8 cellular contexts compared by ENCODE assay signal in genomic region chr17:1087381-1088241, GRCh38.
DNase-seq lines count a peak whose midpoint lies in the region; ATAC-seq and TF ChIP-seq lines count a peak whose summit lies in the region.

No MANE protein-coding gene starts in this region.

- no peaks in the 10 kb centered on the region for H3K27me3 ChIP-seq in aorta (ENCODE audit: control insufficient read depth in 1 of 2, insufficient read depth in 2 of 2, low read length in 1 of 2)

- WGBS in mesodermal cell (ENCODE audit: insufficient coverage in 2 of 2), 2 experiments: 68 to 72% methylated on average over 27 to 33 of the region's 35 CpGs
- 7 to 13% methylated on average over 34 to 35 of the region's 35 CpGs for WGBS in aorta, 2 donors
- 28 to 37% methylated on average over 31 to 35 of the region's 35 CpGs for WGBS in lower leg skin, 2 donors

- DNase-seq in ELR (ENCODE audit: low read depth): peak; percentile 30
- DNase-seq in NCI-H446 treated with DMSO at 0.1 percent for 48 hours (lab: John Stamatoyannopoulos, UW): peak; percentile 63
- DNase-seq in dermis blood vessel endothelial cell: peak; percentile 84
- DNase-seq in aorta: peak; percentile 91
- DNase-seq in lower leg skin (ENCODE audit: low spot score in 2 of 2): no peak
- DNase-seq in stimulated activated CD4-positive, alpha-beta T cell treated with anti-CD3 and anti-CD28 coated beads, Interleukin-4, amount 100 ng/mL, for 4 hours: no peak

- peak overlapping the region; percentile 69 for H3K27ac ChIP-seq in mesodermal cell (ENCODE audit: low read depth, low read length, severe bottlenecking)
- peak overlapping the region; percentile 6 to 89 for H3K27ac ChIP-seq in aorta (ENCODE audit: low read depth in 1 of 2, low read length in 2 of 2)

- ATAC-seq in aorta (ENCODE audit: low FRiP score) (peak; percentile 84), HG03135 (IDR thresholded peaks at IDR 0.05; ENCODE audit: unreplicated experiment) (no peak)

- H3K36me3 ChIP-seq in mesodermal cell (ENCODE audit: control insufficient read depth, insufficient read depth, low read length) (peaks cover 38% of the 10 kb centered on the region), aorta (ENCODE audit: control insufficient read depth in 1 of 2, insufficient read depth in 2 of 2, low read length in 1 of 2) (no peaks in the 10 kb centered on the region)

- no peak for TF ChIP-seq CTCF in lower leg skin (IDR thresholded peaks at IDR 0.05)

- H3K4me1 ChIP-seq in mesodermal cell (ENCODE audit: control insufficient read depth, insufficient read depth, low read length, poor library complexity, severe bottlenecking) (peaks cover 8% of the 10 kb centered on the region), aorta (ENCODE audit: control insufficient read depth in 1 of 2, insufficient read depth in 2 of 2, low read length in 2 of 2) (no peaks in the 10 kb centered on the region)

- no peak for TF ChIP-seq POLR2A in lower leg skin (IDR thresholded peaks at IDR 0.05)

- H3K9me3 ChIP-seq in mesodermal cell (ENCODE audit: control insufficient read depth, low read length): no peaks in the 10 kb centered on the region
- H3K9me3 ChIP-seq in aorta (ENCODE audit: control insufficient read depth, low read length): no peaks in the 10 kb centered on the region

- intact Hi-C loops in aorta (cut with DNase I): no loop called here
- intact Hi-C loops in lower leg skin (cut with DNase I; ENCODE audit: low total_unique reads): no loop called here

- no peak overlapping the region for H3K4me3 ChIP-seq in mesodermal cell (ENCODE audit: extremely low read depth, insufficient read depth, low read length, poor library complexity, severe bottlenecking)
- H3K4me3 ChIP-seq in aorta (ENCODE audit: low read length in 2 of 2): no peak overlapping the region
- H3K4me3 ChIP-seq in lower leg skin (ENCODE audit: low read depth, poor library complexity, severe bottlenecking): no peak overlapping the region

Comparison
In these comparisons a context has a peak if more than half of its experiments do, and no peak if none do; other contexts are left out.
1. DNase-seq: peak in ELR (single experiment), NCI-H446 treated with DMSO at 0.1 percent for 48 hours (single experiment), dermis blood vessel endothelial cell (single experiment) and aorta (2 of 2); none in lower leg skin (0 of 2) and stimulated activated CD4-positive, alpha-beta T cell treated with anti-CD3 and anti-CD28 coated beads, Interleukin-4, amount 100 ng/mL, for 4 hours (0 of 2).